In the genomic region with DNA sequence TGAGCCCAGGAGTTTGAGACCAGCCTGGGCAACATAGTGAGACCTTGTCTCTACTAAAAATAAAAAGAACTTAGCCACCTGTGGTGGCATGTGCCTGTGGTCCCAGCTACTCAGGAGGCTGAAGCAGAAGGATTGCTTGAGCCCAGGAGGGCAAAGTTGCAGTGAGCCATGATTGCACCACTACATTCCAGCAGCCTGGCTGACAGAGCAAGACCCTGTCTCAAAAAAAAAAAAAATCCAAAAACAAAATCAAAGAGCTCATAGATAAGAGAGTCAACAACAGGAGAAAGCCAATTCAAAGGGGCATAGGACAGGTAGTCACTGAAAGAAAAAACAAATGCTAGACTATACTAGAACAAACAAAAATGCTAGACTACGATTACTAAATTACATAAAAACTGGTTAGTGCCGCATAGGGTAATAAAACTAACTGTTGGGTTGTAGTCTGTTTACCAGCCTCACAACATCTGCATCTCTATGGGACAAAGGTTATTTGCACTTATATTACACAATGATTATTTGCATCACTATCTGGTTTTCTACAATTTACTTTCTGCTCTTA, we compare ENCODE assay signal across 1 cellular context.
TF ChIP-seq lines count a peak whose summit lies in the region.

No MANE protein-coding gene starts in this region.

TF ChIP-seq in HepG2, 621 proteins besides CTCF, POLR2A, EP300 and RAD21 (continued from another document and continues in another):
- TF ChIP-seq ZNF775 (CRISPR knock-in tag; IDR thresholded peaks at IDR 0.05; ENCODE audit: borderline replicate concordance) (no peak), ZBTB3 (CRISPR knock-in tag; IDR thresholded peaks at IDR 0.05; ENCODE audit: borderline replicate concordance, low read depth) (no peak), DNMT1 (CRISPR knock-in tag; IDR thresholded peaks at IDR 0.05) (no peak), IKZF1 (IDR thresholded peaks at IDR 0.05) (no peak), ZNF549 (CRISPR knock-in tag; IDR thresholded peaks at IDR 0.05) (no peak), ZNF879 (CRISPR knock-in tag; IDR thresholded peaks at IDR 0.05) (no peak), PRPF4 (IDR thresholded peaks at IDR 0.05; ENCODE audit: low read depth, low read length, poor library complexity, severe bottlenecking) (no peak), GPN1 (CRISPR knock-in tag; IDR thresholded peaks at IDR 0.05; ENCODE audit: borderline replicate concordance) (no peak), MEF2D (CRISPR knock-in tag; IDR thresholded peaks at IDR 0.05) (peak; percentile 76), ZNF878 (CRISPR knock-in tag; IDR thresholded peaks at IDR 0.05) (peak; percentile 51; the same call in 1 of the 2 replicates), POLR2AphosphoS2 (IDR thresholded peaks at IDR 0.05; ENCODE audit: low read depth, low read length) (no peak), NKX3-1 (CRISPR knock-in tag; IDR thresholded peaks at IDR 0.05) (0 out of 2 replicates have a peak, but pooled peaks have one; percentile 18), DNMT3B (CRISPR knock-in tag; conservative IDR thresholded peaks at IDR 0.05) (no peak), SMYD3 (CRISPR knock-in tag; IDR thresholded peaks at IDR 0.05) (peak; percentile 69; the same call in 1 of the 2 replicates), ZNF326 (CRISPR knock-in tag; IDR thresholded peaks at IDR 0.05; ENCODE audit: borderline replicate concordance) (no peak), KLF15 (CRISPR knock-in tag; IDR thresholded peaks at IDR 0.05; ENCODE audit: borderline replicate concordance) (no peak), ZNF570 (CRISPR knock-in tag; IDR thresholded peaks at IDR 0.05; ENCODE audit: borderline replicate concordance) (no peak), ZNF20 (CRISPR knock-in tag; IDR thresholded peaks at IDR 0.05) (no peak), POGZ (CRISPR knock-in tag; IDR thresholded peaks at IDR 0.05) (peak; percentile 74), TCF7L2 (IDR thresholded peaks at IDR 0.05; ENCODE audit: low read depth, low read length) (peak; percentile 90), POLR2AphosphoS5 (IDR thresholded peaks at IDR 0.05; ENCODE audit: low read depth, low read length) (no peak), ZSCAN12 (CRISPR knock-in tag; IDR thresholded peaks at IDR 0.05) (no peak), FOSL1 (CRISPR knock-in tag; IDR thresholded peaks at IDR 0.05; ENCODE audit: borderline replicate concordance) (no peak), U2AF1 (optimal IDR thresholded peaks at IDR 0.05; ENCODE audit: low read depth, low read length) (no peak), ZNF598 (CRISPR knock-in tag; IDR thresholded peaks at IDR 0.05; ENCODE audit: borderline replicate concordance) (no peak), ETV6 (CRISPR knock-in tag; conservative IDR thresholded peaks at IDR 0.05) (no peak), NBN (conservative IDR thresholded peaks at IDR 0.05) (no peak), ZMYM2 (CRISPR knock-in tag; IDR thresholded peaks at IDR 0.05) (peak; percentile 85), DMAP1 (CRISPR knock-in tag; IDR thresholded peaks at IDR 0.05) (peak; percentile 48; the same call in 1 of the 2 replicates), ZSCAN9 (CRISPR knock-in tag; IDR thresholded peaks at IDR 0.05; ENCODE audit: borderline replicate concordance) (0 out of 2 replicates have a peak, but pooled peaks have one; percentile 36), RXRA (CRISPR knock-in tag; IDR thresholded peaks at IDR 0.05) (peak; percentile 74; the same call in 1 of the 2 replicates), ZNF530 (CRISPR knock-in tag; IDR thresholded peaks at IDR 0.05; ENCODE audit: low read depth) (no peak), HMG20B (CRISPR knock-in tag; conservative IDR thresholded peaks at IDR 0.05) (peak; percentile 72), ZNF766 (CRISPR knock-in tag; IDR thresholded peaks at IDR 0.05; ENCODE audit: borderline replicate concordance) (no peak), EEA1 (CRISPR knock-in tag; IDR thresholded peaks at IDR 0.05; ENCODE audit: borderline replicate concordance) (no peak)
- TF ChIP-seq, protein P1, sequence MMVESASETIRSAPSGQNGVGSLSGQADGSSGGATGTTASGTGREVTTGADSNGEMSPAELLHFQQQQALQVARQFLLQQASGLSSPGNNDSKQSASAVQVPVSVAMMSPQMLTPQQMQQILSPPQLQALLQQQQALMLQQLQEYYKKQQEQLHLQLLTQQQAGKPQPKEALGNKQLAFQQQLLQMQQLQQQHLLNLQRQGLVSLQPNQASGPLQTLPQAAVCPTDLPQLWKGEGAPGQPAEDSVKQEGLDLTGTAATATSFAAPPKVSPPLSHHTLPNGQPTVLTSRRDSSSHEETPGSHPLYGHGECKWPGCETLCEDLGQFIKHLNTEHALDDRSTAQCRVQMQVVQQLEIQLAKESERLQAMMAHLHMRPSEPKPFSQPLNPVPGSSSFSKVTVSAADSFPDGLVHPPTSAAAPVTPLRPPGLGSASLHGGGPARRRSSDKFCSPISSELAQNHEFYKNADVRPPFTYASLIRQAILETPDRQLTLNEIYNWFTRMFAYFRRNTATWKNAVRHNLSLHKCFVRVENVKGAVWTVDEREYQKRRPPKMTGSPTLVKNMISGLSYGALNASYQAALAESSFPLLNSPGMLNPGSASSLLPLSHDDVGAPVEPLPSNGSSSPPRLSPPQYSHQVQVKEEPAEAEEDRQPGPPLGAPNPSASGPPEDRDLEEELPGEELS (CRISPR knock-in tag; IDR thresholded peaks at IDR 0.05) = peak; percentile 98
- TF ChIP-seq, protein P2, sequence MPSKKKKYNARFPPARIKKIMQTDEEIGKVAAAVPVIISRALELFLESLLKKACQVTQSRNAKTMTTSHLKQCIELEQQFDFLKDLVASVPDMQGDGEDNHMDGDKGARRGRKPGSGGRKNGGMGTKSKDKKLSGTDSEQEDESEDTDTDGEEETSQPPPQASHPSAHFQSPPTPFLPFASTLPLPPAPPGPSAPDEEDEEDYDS (CRISPR knock-in tag; IDR thresholded peaks at IDR 0.05) = no peak
- TF ChIP-seq, protein P3, sequence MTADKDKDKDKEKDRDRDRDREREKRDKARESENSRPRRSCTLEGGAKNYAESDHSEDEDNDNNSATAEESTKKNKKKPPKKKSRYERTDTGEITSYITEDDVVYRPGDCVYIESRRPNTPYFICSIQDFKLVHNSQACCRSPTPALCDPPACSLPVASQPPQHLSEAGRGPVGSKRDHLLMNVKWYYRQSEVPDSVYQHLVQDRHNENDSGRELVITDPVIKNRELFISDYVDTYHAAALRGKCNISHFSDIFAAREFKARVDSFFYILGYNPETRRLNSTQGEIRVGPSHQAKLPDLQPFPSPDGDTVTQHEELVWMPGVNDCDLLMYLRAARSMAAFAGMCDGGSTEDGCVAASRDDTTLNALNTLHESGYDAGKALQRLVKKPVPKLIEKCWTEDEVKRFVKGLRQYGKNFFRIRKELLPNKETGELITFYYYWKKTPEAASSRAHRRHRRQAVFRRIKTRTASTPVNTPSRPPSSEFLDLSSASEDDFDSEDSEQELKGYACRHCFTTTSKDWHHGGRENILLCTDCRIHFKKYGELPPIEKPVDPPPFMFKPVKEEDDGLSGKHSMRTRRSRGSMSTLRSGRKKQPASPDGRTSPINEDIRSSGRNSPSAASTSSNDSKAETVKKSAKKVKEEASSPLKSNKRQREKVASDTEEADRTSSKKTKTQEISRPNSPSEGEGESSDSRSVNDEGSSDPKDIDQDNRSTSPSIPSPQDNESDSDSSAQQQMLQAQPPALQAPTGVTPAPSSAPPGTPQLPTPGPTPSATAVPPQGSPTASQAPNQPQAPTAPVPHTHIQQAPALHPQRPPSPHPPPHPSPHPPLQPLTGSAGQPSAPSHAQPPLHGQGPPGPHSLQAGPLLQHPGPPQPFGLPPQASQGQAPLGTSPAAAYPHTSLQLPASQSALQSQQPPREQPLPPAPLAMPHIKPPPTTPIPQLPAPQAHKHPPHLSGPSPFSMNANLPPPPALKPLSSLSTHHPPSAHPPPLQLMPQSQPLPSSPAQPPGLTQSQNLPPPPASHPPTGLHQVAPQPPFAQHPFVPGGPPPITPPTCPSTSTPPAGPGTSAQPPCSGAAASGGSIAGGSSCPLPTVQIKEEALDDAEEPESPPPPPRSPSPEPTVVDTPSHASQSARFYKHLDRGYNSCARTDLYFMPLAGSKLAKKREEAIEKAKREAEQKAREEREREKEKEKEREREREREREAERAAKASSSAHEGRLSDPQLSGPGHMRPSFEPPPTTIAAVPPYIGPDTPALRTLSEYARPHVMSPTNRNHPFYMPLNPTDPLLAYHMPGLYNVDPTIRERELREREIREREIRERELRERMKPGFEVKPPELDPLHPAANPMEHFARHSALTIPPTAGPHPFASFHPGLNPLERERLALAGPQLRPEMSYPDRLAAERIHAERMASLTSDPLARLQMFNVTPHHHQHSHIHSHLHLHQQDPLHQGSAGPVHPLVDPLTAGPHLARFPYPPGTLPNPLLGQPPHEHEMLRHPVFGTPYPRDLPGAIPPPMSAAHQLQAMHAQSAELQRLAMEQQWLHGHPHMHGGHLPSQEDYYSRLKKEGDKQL (CRISPR knock-in tag; IDR thresholded peaks at IDR 0.05; ENCODE audit: low read depth) = peak; percentile 70; the same call in 1 of the 2 replicates
- TF ChIP-seq, protein P4, sequence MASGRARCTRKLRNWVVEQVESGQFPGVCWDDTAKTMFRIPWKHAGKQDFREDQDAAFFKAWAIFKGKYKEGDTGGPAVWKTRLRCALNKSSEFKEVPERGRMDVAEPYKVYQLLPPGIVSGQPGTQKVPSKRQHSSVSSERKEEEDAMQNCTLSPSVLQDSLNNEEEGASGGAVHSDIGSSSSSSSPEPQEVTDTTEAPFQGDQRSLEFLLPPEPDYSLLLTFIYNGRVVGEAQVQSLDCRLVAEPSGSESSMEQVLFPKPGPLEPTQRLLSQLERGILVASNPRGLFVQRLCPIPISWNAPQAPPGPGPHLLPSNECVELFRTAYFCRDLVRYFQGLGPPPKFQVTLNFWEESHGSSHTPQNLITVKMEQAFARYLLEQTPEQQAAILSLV (CRISPR knock-in tag; IDR thresholded peaks at IDR 0.05; ENCODE audit: borderline replicate concordance) = no peak
- TF ChIP-seq, protein P5, sequence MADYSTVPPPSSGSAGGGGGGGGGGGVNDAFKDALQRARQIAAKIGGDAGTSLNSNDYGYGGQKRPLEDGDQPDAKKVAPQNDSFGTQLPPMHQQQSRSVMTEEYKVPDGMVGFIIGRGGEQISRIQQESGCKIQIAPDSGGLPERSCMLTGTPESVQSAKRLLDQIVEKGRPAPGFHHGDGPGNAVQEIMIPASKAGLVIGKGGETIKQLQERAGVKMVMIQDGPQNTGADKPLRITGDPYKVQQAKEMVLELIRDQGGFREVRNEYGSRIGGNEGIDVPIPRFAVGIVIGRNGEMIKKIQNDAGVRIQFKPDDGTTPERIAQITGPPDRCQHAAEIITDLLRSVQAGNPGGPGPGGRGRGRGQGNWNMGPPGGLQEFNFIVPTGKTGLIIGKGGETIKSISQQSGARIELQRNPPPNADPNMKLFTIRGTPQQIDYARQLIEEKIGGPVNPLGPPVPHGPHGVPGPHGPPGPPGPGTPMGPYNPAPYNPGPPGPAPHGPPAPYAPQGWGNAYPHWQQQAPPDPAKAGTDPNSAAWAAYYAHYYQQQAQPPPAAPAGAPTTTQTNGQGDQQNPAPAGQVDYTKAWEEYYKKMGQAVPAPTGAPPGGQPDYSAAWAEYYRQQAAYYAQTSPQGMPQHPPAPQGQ (CRISPR knock-in tag; IDR thresholded peaks at IDR 0.05; ENCODE audit: borderline replicate concordance) = no peak; the same call in 1 of the 2 replicates
- TF ChIP-seq, protein P6, sequence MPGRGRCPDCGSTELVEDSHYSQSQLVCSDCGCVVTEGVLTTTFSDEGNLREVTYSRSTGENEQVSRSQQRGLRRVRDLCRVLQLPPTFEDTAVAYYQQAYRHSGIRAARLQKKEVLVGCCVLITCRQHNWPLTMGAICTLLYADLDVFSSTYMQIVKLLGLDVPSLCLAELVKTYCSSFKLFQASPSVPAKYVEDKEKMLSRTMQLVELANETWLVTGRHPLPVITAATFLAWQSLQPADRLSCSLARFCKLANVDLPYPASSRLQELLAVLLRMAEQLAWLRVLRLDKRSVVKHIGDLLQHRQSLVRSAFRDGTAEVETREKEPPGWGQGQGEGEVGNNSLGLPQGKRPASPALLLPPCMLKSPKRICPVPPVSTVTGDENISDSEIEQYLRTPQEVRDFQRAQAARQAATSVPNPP (CRISPR knock-in tag; IDR thresholded peaks at IDR 0.05) = 0 out of 2 replicates have a peak, but pooled peaks have one; percentile 41
- TF ChIP-seq, protein P7, sequence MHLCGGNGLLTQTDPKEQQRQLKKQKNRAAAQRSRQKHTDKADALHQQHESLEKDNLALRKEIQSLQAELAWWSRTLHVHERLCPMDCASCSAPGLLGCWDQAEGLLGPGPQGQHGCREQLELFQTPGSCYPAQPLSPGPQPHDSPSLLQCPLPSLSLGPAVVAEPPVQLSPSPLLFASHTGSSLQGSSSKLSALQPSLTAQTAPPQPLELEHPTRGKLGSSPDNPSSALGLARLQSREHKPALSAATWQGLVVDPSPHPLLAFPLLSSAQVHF (CRISPR knock-in tag; IDR thresholded peaks at IDR 0.05) = no peak
- TF ChIP-seq, protein P8, sequence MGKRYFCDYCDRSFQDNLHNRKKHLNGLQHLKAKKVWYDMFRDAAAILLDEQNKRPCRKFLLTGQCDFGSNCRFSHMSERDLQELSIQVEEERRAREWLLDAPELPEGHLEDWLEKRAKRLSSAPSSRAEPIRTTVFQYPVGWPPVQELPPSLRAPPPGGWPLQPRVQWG (CRISPR knock-in tag; IDR thresholded peaks at IDR 0.05; ENCODE audit: borderline replicate concordance, low read depth) = no peak
- TF ChIP-seq, protein P9, sequence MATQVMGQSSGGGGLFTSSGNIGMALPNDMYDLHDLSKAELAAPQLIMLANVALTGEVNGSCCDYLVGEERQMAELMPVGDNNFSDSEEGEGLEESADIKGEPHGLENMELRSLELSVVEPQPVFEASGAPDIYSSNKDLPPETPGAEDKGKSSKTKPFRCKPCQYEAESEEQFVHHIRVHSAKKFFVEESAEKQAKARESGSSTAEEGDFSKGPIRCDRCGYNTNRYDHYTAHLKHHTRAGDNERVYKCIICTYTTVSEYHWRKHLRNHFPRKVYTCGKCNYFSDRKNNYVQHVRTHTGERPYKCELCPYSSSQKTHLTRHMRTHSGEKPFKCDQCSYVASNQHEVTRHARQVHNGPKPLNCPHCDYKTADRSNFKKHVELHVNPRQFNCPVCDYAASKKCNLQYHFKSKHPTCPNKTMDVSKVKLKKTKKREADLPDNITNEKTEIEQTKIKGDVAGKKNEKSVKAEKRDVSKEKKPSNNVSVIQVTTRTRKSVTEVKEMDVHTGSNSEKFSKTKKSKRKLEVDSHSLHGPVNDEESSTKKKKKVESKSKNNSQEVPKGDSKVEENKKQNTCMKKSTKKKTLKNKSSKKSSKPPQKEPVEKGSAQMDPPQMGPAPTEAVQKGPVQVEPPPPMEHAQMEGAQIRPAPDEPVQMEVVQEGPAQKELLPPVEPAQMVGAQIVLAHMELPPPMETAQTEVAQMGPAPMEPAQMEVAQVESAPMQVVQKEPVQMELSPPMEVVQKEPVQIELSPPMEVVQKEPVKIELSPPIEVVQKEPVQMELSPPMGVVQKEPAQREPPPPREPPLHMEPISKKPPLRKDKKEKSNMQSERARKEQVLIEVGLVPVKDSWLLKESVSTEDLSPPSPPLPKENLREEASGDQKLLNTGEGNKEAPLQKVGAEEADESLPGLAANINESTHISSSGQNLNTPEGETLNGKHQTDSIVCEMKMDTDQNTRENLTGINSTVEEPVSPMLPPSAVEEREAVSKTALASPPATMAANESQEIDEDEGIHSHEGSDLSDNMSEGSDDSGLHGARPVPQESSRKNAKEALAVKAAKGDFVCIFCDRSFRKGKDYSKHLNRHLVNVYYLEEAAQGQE (IDR thresholded peaks at IDR 0.05; ENCODE audit: borderline replicate concordance in 1 of 2, low read depth in 1 of 2, low read length in 2 of 2) = no peak; a peak in 1 of 4 replicates
- TF ChIP-seq, protein P10, sequence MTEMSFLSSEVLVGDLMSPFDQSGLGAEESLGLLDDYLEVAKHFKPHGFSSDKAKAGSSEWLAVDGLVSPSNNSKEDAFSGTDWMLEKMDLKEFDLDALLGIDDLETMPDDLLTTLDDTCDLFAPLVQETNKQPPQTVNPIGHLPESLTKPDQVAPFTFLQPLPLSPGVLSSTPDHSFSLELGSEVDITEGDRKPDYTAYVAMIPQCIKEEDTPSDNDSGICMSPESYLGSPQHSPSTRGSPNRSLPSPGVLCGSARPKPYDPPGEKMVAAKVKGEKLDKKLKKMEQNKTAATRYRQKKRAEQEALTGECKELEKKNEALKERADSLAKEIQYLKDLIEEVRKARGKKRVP (CRISPR knock-in tag; IDR thresholded peaks at IDR 0.05) = peak in 1 of 2 experiments; percentile 74; a peak in 2 of 4 replicates
